20 cellular contexts compared by ENCODE assay signal in the genomic region with DNA sequence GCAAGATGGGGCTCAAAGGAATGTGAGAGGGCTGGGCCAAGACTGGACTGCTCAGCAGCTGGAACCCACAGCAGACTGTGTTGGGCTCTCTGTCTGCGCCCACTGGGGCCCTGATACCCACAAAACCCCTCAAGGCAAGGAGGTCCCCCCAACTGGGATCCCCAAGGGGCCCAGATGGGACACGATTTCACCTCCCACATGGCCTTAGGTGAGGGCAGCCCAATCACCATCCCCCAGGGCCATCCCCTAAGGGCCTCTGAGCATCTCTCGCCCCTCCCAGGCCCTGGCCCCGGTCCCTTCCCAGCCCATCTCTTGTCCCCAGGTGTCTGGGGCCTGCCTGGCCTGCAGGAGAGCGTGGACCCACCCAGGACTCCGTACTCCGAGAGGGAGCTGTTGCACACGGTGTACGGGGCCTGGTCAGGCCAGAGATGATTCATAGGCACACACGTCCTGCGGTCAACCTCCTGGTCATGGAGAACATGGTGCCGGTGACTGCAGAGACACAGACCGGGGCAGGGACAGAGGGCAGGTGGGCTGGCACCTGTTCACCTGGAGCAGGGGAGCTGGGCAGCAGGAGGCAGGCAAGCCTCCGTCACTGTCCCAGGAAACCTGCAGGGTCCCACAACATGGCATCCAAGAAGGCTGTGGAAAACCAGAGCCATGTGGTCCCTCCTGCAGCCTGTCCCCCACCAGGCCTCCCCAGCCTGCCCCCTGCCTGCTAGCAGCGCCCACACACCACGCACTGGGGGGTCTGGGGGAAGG. TPM values are rescaled to one million over a fixed set of nuclear protein-coding genes. Genes with fewer than 3 reads are reported as not detected.
A peak's percentile ranks its signal among the peaks of the same experiment; 100 is the strongest.
DNase-seq lines count a peak whose midpoint lies in the region; ATAC-seq, FAIRE-seq and TF ChIP-seq lines count a peak whose summit lies in the region.
"Had no signal": no experiment of that assay in that cellular context is flagged by ENCODE, and none has a peak within 500 bp of the region (broad histone marks: within the 10 kb centered on the region; RNA-seq: fewer than 3 reads in every experiment).

No MANE protein-coding gene starts in this region.

- no peaks in the 10 kb centered on the region for H3K36me3 Mint-ChIP-seq in osteocyte (ENCODE audit: unreplicated experiment)

- H3K27me3 Mint-ChIP-seq in osteocyte (ENCODE audit: unreplicated experiment), result no peaks in the 10 kb centered on the region

- no peaks in the 10 kb centered on the region for H3K27me3 ChIP-seq in H7 (ENCODE audit: control insufficient read depth, insufficient read depth, low read length)
- H3K27me3 ChIP-seq: BLaER1 had no signal

- H3K4me3 ChIP-seq in H7 (ENCODE audit: insufficient read depth, low read depth, low read length), result no peak overlapping the region
- no peak overlapping the region for H3K4me3 ChIP-seq in coronary artery
- H3K4me3 ChIP-seq: BLaER1 had no signal

- no peak for ATAC-seq in GM21360 (IDR thresholded peaks at IDR 0.05; ENCODE audit: unreplicated experiment)
- ATAC-seq in GM19455 (IDR thresholded peaks at IDR 0.05; ENCODE audit: unreplicated experiment), result no peak

- H3K36me3 ChIP-seq in H7 (replicated peaks; ENCODE audit: control insufficient read depth, insufficient read depth, low read length), result peaks cover 14% of the 10 kb centered on the region
- H3K36me3 ChIP-seq: BLaER1 had no signal

- H3K9me3 Mint-ChIP-seq in osteocyte (ENCODE audit: unreplicated experiment), result no peaks in the 10 kb centered on the region

- no peak overlapping the region for H3K27ac Mint-ChIP-seq in osteocyte (ENCODE audit: unreplicated experiment)

- H3K27ac ChIP-seq in coronary artery, result no peak overlapping the region
- H3K27ac ChIP-seq: BLaER1, HL-60, RWPE1 had no signal

- TF ChIP-seq CTCF in D721Med (IDR thresholded peaks at IDR 0.05; ENCODE audit: insufficient read depth, missing control alignments), result no peak
- no peak for TF ChIP-seq CTCF in coronary artery (IDR thresholded peaks at IDR 0.05)
- TF ChIP-seq CTCF in osteocyte (IDR thresholded peaks at IDR 0.05), result no peak

- FAIRE-seq in D721Med (lab: Jason Lieb, UNC), result no peak
- FAIRE-seq: GM18507, GM19239 had no signal

- DNase-seq in D721Med (ENCODE audit: insufficient read length, low spot score) (peak; percentile 17), H7 (peak; percentile 50), coronary artery (ENCODE audit: low spot score) (peak; percentile 60), osteocyte (ENCODE audit: extremely low spot score, unreplicated experiment) (peak; percentile 82), SW480 (ENCODE audit: low spot score) (no peak)
- DNase-seq: EL; KBM-7; NCI-H1436 treated with DMSO at 0.1 percent for 48 hours; NCI-H2107; NCI-H345; NCI-H526 treated with DMSO at 0.1 percent for 48 hours; NK-92 treated with Interleukin-12 subunit alpha and Interleukin-12 subunit beta, amount 100 ng/mL, for 24 hours; OCI-M1 had no signal

- no peak overlapping the region for H3K4me3 Mint-ChIP-seq in osteocyte (ENCODE audit: unreplicated experiment)

- no peaks in the 10 kb centered on the region for H3K4me1 Mint-ChIP-seq in osteocyte (ENCODE audit: unreplicated experiment)

RNA-seq across cellular contexts. Expression of a gene that starts 21.6 kb away (rescaled TPM):
- 26.3 and 31.9 TPM in 2 replicates for total RNA-seq in H7 (2014; rRNA removed; shearing (Covaris generic))
- total RNA-seq in osteocyte, result 0.86 and 1.7 TPM in 2 replicates
